ENCODE assay signal across 12 cellular contexts in genomic region chr1:109904105-109904817, GRCh38. TPM values are rescaled to one million over a fixed set of nuclear protein-coding genes. Genes with fewer than 3 reads are reported as not detected.
DNase-seq lines count a peak whose midpoint lies in the region; ATAC-seq and TF ChIP-seq lines count a peak whose summit lies in the region.
"Had no signal": no experiment of that assay in that cellular context is flagged by ENCODE, and none has a peak within 500 bp of the region (broad histone marks: within the 10 kb centered on the region; RNA-seq: fewer than 3 reads in every experiment).

No MANE protein-coding gene starts in this region.

- H3K27ac Mint-ChIP-seq in activated CD8-positive, alpha-beta T cell treated with anti-CD3 and anti-CD28 coated beads, Interleukin-2, amount 10 ng/mL, durations not matched to agents 7 days and 5 days = peak overlapping the region; percentile 32
- H3K27ac Mint-ChIP-seq in activated CD8-positive, alpha-beta T cell treated with anti-CD3 and anti-CD28 coated beads for 36 hours = no peak overlapping the region
- H3K27ac Mint-ChIP-seq: GM23338 had no signal

- H2AFZ ChIP-seq in hepatocyte = no peak overlapping the region
- H2AFZ ChIP-seq: GM23338 had no signal

- TF ChIP-seq CTCF in activated CD8-positive, alpha-beta T cell treated with anti-CD3 and anti-CD28 coated beads for 36 hours (IDR thresholded peaks at IDR 0.05) = no peak
- TF ChIP-seq CTCF in stomach (IDR thresholded peaks at IDR 0.05) = no peak
- no peak for TF ChIP-seq CTCF in hepatocyte (IDR thresholded peaks at IDR 0.05; ENCODE audit: poor library complexity)

- DNase-seq in activated CD8-positive, alpha-beta T cell treated with anti-CD3 and anti-CD28 coated beads, Interleukin-2, amount 10 ng/mL, durations not matched to agents 7 days and 5 days = no peak
- no peak for DNase-seq in activated CD8-positive, alpha-beta T cell treated with anti-CD3 and anti-CD28 coated beads for 36 hours
- DNase-seq in amygdala (lab: John Stamatoyannopoulos, UW) = peak in 52 of 56 donors; percentile 36 to 95 (median 78)
- peak; percentile 42 for DNase-seq in stomach
- no peak for DNase-seq in kidney glomerular epithelial cell (lab: John Stamatoyannopoulos, UW)
- no peak for DNase-seq in activated naive CD4-positive, alpha-beta T cell (lab: John Stamatoyannopoulos, UW)
- no peak for DNase-seq in hepatocyte (ENCODE audit: low spot score)
- DNase-seq: ACHN; naive thymus-derived CD4-positive, alpha-beta T cell; NCI-H1436 treated with DMSO at 0.1 percent for 48 hours had no signal

- POLR2A ChIA-PET in activated CD8-positive, alpha-beta T cell treated with anti-CD3 and anti-CD28 coated beads, Interleukin-2, amount 10 ng/mL, durations not matched to agents 7 days and 5 days (lab: Charles Lee) = interaction anchor here (0.7 kb wide), 1 partner anchor 103 kb away, joined by 3 read pairs; no protein-coding TSS in a partner anchor
- POLR2A ChIA-PET in activated CD8-positive, alpha-beta T cell treated with anti-CD3 and anti-CD28 coated beads for 36 hours (lab: Charles Lee) = interaction anchor here (0.9 to 2.1 kb wide), 4 partner anchors 12 to 355 kb away, joined by 3 to 9 read pairs (median 7); partner anchors contain the start of gene AHCYL1

- H3K9me3 Mint-ChIP-seq in activated CD8-positive, alpha-beta T cell treated with anti-CD3 and anti-CD28 coated beads, Interleukin-2, amount 10 ng/mL, durations not matched to agents 7 days and 5 days (ENCODE audit: insufficient read depth) = no peaks in the 10 kb centered on the region
- peaks cover 5% of the 10 kb centered on the region for H3K9me3 Mint-ChIP-seq in activated CD8-positive, alpha-beta T cell treated with anti-CD3 and anti-CD28 coated beads for 36 hours
- H3K9me3 Mint-ChIP-seq: GM23338; naive thymus-derived CD4-positive, alpha-beta T cell had no signal

- peaks cover 9% of the 10 kb centered on the region for H3K36me3 Mint-ChIP-seq in activated CD8-positive, alpha-beta T cell treated with anti-CD3 and anti-CD28 coated beads, Interleukin-2, amount 10 ng/mL, durations not matched to agents 7 days and 5 days (ENCODE audit: low read depth)
- H3K36me3 Mint-ChIP-seq in activated CD8-positive, alpha-beta T cell treated with anti-CD3 and anti-CD28 coated beads for 36 hours (ENCODE audit: low read depth) = peaks cover 7% of the 10 kb centered on the region

- H3K9me2 ChIP-seq in hepatocyte (replicated peaks; ENCODE audit: insufficient read depth) = no peaks in the 10 kb centered on the region

- H3K27me3 ChIP-seq in layer of hippocampus (ENCODE audit: control insufficient read depth, insufficient read depth, low read length) (no peaks in the 10 kb centered on the region), stomach (no peaks in the 10 kb centered on the region), hepatocyte (peaks cover 3% of the 10 kb centered on the region)

- no peak for ATAC-seq in activated CD8-positive, alpha-beta T cell treated with anti-CD3 and anti-CD28 coated beads, Interleukin-2, amount 10 ng/mL, durations not matched to agents 7 days and 5 days
- no peak for ATAC-seq in activated CD8-positive, alpha-beta T cell treated with anti-CD3 and anti-CD28 coated beads for 36 hours
- ATAC-seq: GM23338; naive thymus-derived CD4-positive, alpha-beta T cell had no signal

- H4K20me1 ChIP-seq in hepatocyte (ENCODE audit: insufficient read depth, poor library complexity, severe bottlenecking) = no peaks in the 10 kb centered on the region

- no peaks in the 10 kb centered on the region for H3K36me3 ChIP-seq in stomach
- H3K36me3 ChIP-seq in hepatocyte (replicated peaks; ENCODE audit: insufficient read depth, low read depth) = no peaks in the 10 kb centered on the region

- H3K79me2 ChIP-seq in hepatocyte = no peaks in the 10 kb centered on the region

- H3K4me1 ChIP-seq in stomach (peaks cover 1 to 39% (median 10%) of the 10 kb centered on the region in 4 donors), hepatocyte (ENCODE audit: insufficient read depth) (no peaks in the 10 kb centered on the region)

- no peak overlapping the region for H3K4me3 ChIP-seq in stomach
- no peak overlapping the region for H3K4me3 ChIP-seq in hepatocyte
- H3K4me3 ChIP-seq: GM23338 had no signal

- intact Hi-C loops in activated CD8-positive, alpha-beta T cell treated with anti-CD3 and anti-CD28 coated beads for 36 hours (cut with micrococcal nuclease) = no loop called here
- intact Hi-C loops in stomach (cut with DNase I; ENCODE audit: low total_unique reads) = no loop called here

- peaks cover 61% of the 10 kb centered on the region for H3K4me1 Mint-ChIP-seq in activated CD8-positive, alpha-beta T cell treated with anti-CD3 and anti-CD28 coated beads, Interleukin-2, amount 10 ng/mL, durations not matched to agents 7 days and 5 days (ENCODE audit: low read depth)
- peaks cover 39% of the 10 kb centered on the region for H3K4me1 Mint-ChIP-seq in activated CD8-positive, alpha-beta T cell treated with anti-CD3 and anti-CD28 coated beads for 36 hours (ENCODE audit: low read depth)

- no peak overlapping the region for H3K4me2 ChIP-seq in hepatocyte
- H3K4me2 ChIP-seq: GM23338 had no signal

- TF ChIP-seq POLR2A in stomach (IDR thresholded peaks at IDR 0.05) = no peak

- CTCF ChIA-PET in activated CD8-positive, alpha-beta T cell treated with anti-CD3 and anti-CD28 coated beads, Interleukin-2, amount 10 ng/mL, durations not matched to agents 7 days and 5 days (lab: Charles Lee) = interaction anchor here (1.1 to 2.5 kb wide), 6 partner anchors 14 to 130 kb away, joined by 3 to 15 read pairs (median 4); partner anchors contain the start of gene AHCYL1
- CTCF ChIA-PET in activated CD8-positive, alpha-beta T cell treated with anti-CD3 and anti-CD28 coated beads for 36 hours (lab: Charles Lee) = interaction anchor here (1.4 to 6.0 kb wide), 4 partner anchors 80 to 261 kb away, joined by 4 to 36 read pairs (median 6); partner anchors contain the start of gene AHCYL1

- 65 to 82% (median 75%) methylated on average over 6 to 7 of the region's 7 CpGs for WGBS in stomach, 5 donors
- 94% methylated on average over 7 of the region's 7 CpGs for WGBS in hepatocyte (ENCODE audit: low lambda C conversion rate, missing lambda C conversion rate)

- H3K9me3 ChIP-seq in stomach (no peaks in the 10 kb centered on the region), hepatocyte (ENCODE audit: low read depth) (no peaks in the 10 kb centered on the region)

- H3K4me3 Mint-ChIP-seq in activated CD8-positive, alpha-beta T cell treated with anti-CD3 and anti-CD28 coated beads, Interleukin-2, amount 10 ng/mL, durations not matched to agents 7 days and 5 days = no peak overlapping the region
- H3K4me3 Mint-ChIP-seq in activated CD8-positive, alpha-beta T cell treated with anti-CD3 and anti-CD28 coated beads for 36 hours = no peak overlapping the region
- H3K4me3 Mint-ChIP-seq: GM23338; naive thymus-derived CD4-positive, alpha-beta T cell had no signal

- TF ChIP-seq EP300 in stomach (IDR thresholded peaks at IDR 0.05) = no peak

- H3K27me3 Mint-ChIP-seq in activated CD8-positive, alpha-beta T cell treated with anti-CD3 and anti-CD28 coated beads, Interleukin-2, amount 10 ng/mL, durations not matched to agents 7 days and 5 days (ENCODE audit: low read depth) = no peaks in the 10 kb centered on the region
- H3K27me3 Mint-ChIP-seq in activated CD8-positive, alpha-beta T cell treated with anti-CD3 and anti-CD28 coated beads for 36 hours = no peaks in the 10 kb centered on the region

- H3K27ac ChIP-seq in layer of hippocampus (ENCODE audit: low read depth, low read length) (peak overlapping the region; percentile 79), stomach (no peak overlapping the region), hepatocyte (no peak overlapping the region)

RNA-seq across cellular contexts. Expression of gene CSF1, which starts 6.4 kb away (rescaled TPM):
- 10 to 100 TPM; 40.3 to 41.1 TPM for total RNA-seq in activated CD8-positive, alpha-beta T cell treated with anti-CD3 and anti-CD28 coated beads, Interleukin-2, amount 10 ng/mL, durations not matched to agents 7 days and 5 days
- 10 to 100 TPM; 28.3 to 33.3 TPM for total RNA-seq in activated CD8-positive, alpha-beta T cell treated with anti-CD3 and anti-CD28 coated beads for 36 hours
- total RNA-seq in stomach (10 to 100 TPM in 4 of 5 donors, 1 to 10 TPM in 1; 9.4 to 82.3 (median 47.1) TPM), hepatocyte (9.1 and 9.4 TPM in 2 replicates)
- polyA plus RNA-seq in stomach (1 to 10 TPM; 6.6 to 9.8 (median 9.1) TPM), hepatocyte (13.5 and 19.1 TPM in 2 replicates)

Comparison
In these comparisons a context has a peak if more than half of its experiments do, and no peak if none do; other contexts are left out.
1. DNase-seq: peak in amygdala (52 of 56) and stomach (single experiment); none in activated CD8-positive, alpha-beta T cell treated with anti-CD3 and anti-CD28 coated beads, Interleukin-2, amount 10 ng/mL, durations not matched to agents 7 days and 5 days (single experiment), activated CD8-positive, alpha-beta T cell treated with anti-CD3 and anti-CD28 coated beads for 36 hours (single experiment), kidney glomerular epithelial cell (single experiment), activated naive CD4-positive, alpha-beta T cell (0 of 4) and hepatocyte (single experiment).